ENCODE assay signal across 18 cellular contexts in the genomic region with DNA sequence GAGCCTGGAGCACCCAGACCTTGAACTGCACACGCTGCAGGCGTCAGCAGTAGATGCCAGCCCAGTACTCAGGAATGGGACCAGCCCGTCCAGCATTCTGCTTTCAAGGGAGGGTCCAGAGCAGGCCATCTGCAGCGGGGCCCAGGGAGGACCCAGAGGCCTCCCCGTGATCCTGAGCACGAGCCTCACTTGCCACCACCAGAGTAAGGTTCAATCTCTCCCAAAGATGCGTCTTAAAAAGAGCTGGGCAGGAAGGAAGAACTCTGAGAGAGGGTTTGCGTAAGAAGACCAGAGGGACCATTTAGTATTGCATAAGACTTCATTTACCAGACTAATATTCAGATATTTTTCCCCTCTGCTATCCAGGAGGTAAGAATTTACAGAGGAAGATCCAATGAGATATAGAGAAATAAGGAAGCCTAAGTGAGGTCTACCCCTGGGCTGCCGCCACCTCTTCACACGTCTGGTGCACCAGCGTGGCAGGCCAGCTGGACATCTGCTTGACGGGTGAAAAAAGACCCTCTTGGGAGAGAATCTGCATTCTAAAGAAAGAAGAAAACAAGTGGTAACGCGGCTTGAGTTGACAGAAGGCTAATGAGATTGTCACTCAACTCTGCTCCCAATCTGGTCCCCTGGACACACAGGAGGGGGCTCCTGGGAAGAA. TPM values are rescaled to one million over a fixed set of nuclear protein-coding genes. Genes with fewer than 3 reads are reported as not detected.
DNase-seq lines count a peak whose midpoint lies in the region; TF ChIP-seq lines count a peak whose summit lies in the region.
"Had no signal": no experiment of that assay in that cellular context is flagged by ENCODE, and none has a peak within 500 bp of the region (broad histone marks: within the 10 kb centered on the region; RNA-seq: fewer than 3 reads in every experiment).

No MANE protein-coding gene starts in this region.

- H2BK120ac ChIP-seq in mesendoderm (ENCODE audit: low read depth, low read length): no peak overlapping the region

- no peak overlapping the region for H3K9ac ChIP-seq in mesendoderm (ENCODE audit: low read length)

- H3K27ac Mint-ChIP-seq in endothelial cell (ENCODE audit: unreplicated experiment): peak overlapping the region; percentile 18
- H3K27ac Mint-ChIP-seq: activated CD8-positive, alpha-beta memory T cell treated with anti-CD3 and anti-CD28 coated beads, Interleukin-2, amount 10 ng/mL, durations not matched to agents 7 days and 5 days; activated naive CD4-positive, alpha-beta T cell treated with anti-CD3 and anti-CD28 coated beads, Interleukin-2, amount 50 U/mL, for 24 hours; endodermal cell had no signal

- no peak overlapping the region for H2BK15ac ChIP-seq in mesendoderm (replicated peaks; ENCODE audit: low read depth)

- H3K79me2 ChIP-seq in mesendoderm (ENCODE audit: control insufficient read depth, insufficient read depth, low read length): no peaks in the 10 kb centered on the region

- no peak overlapping the region for H2BK5ac ChIP-seq in mesendoderm (ENCODE audit: low read length)

- no peak overlapping the region for H3K4ac ChIP-seq in mesendoderm (ENCODE audit: low read depth, low read length)

- WGBS in mesendoderm (ENCODE audit: extremely low coverage, insufficient coverage, low lambda C conversion rate): no CpG with 5 or more reads among the region's 14 CpGs

- H3K36me3 Mint-ChIP-seq in endothelial cell (ENCODE audit: low read depth, unreplicated experiment): peaks cover 7% of the 10 kb centered on the region
- H3K36me3 Mint-ChIP-seq: activated CD8-positive, alpha-beta memory T cell treated with anti-CD3 and anti-CD28 coated beads, Interleukin-2, amount 10 ng/mL, durations not matched to agents 7 days and 5 days; activated naive CD4-positive, alpha-beta T cell treated with anti-CD3 and anti-CD28 coated beads, Interleukin-2, amount 50 U/mL, for 24 hours; naive thymus-derived CD8-positive, alpha-beta T cell had no signal

- peaks cover 9% of the 10 kb centered on the region for H3K27me3 Mint-ChIP-seq in endothelial cell (ENCODE audit: unreplicated experiment)
- H3K27me3 Mint-ChIP-seq: activated naive CD4-positive, alpha-beta T cell treated with anti-CD3 and anti-CD28 coated beads, Interleukin-2, amount 50 U/mL, for 24 hours; naive thymus-derived CD8-positive, alpha-beta T cell had no signal

- peak overlapping the region; percentile 47 for H3K4me3 Mint-ChIP-seq in endothelial cell (ENCODE audit: unreplicated experiment)
- H3K4me3 Mint-ChIP-seq: activated CD8-positive, alpha-beta memory T cell treated with anti-CD3 and anti-CD28 coated beads, Interleukin-2, amount 10 ng/mL, durations not matched to agents 7 days and 5 days; activated naive CD4-positive, alpha-beta T cell treated with anti-CD3 and anti-CD28 coated beads, Interleukin-2, amount 50 U/mL, for 24 hours; endodermal cell had no signal

- H3K27me3 ChIP-seq in mesendoderm (ENCODE audit: insufficient read depth, low read length, poor library complexity): no peaks in the 10 kb centered on the region
- no peaks in the 10 kb centered on the region for H3K27me3 ChIP-seq in SJCRH30
- H3K27me3 ChIP-seq: breast epithelium, MG63, uterus had no signal

- H3K4me3 ChIP-seq in mesendoderm (ENCODE audit: low read length): no peak overlapping the region
- no peak overlapping the region for H3K4me3 ChIP-seq in SJCRH30
- H3K4me3 ChIP-seq: breast epithelium, MG63, uterus had no signal

- no peak for TF ChIP-seq CTCF in endothelial cell (IDR thresholded peaks at IDR 0.05; ENCODE audit: unreplicated experiment)

- H3K9me3 ChIP-seq in SJCRH30 (replicated peaks): no peaks in the 10 kb centered on the region
- H3K9me3 ChIP-seq: breast epithelium, MG63, uterus had no signal

- no peak overlapping the region for H3K56ac ChIP-seq in mesendoderm (ENCODE audit: low read length)

- peak overlapping the region; percentile 11 for H3K23ac ChIP-seq in mesendoderm (ENCODE audit: low read length)

- no peaks in the 10 kb centered on the region for H3K79me1 ChIP-seq in mesendoderm (ENCODE audit: low read length)

- no peak overlapping the region for H3K18ac ChIP-seq in mesendoderm (ENCODE audit: low read length)

- H3K4me2 ChIP-seq in mesendoderm (ENCODE audit: low read length): no peak overlapping the region

- H3K4me1 ChIP-seq in mesendoderm (ENCODE audit: control insufficient read depth, low read depth, low read length) (peaks cover 4% of the 10 kb centered on the region), SJCRH30 (peaks cover 4% of the 10 kb centered on the region; the same call in 1 of the 2 replicates)
- H3K4me1 ChIP-seq: breast epithelium had no signal

- no peak overlapping the region for H4K8ac ChIP-seq in mesendoderm (ENCODE audit: low read depth, low read length)

- no peaks in the 10 kb centered on the region for H3K9me3 Mint-ChIP-seq in endothelial cell (ENCODE audit: unreplicated experiment)
- H3K9me3 Mint-ChIP-seq: activated naive CD4-positive, alpha-beta T cell treated with anti-CD3 and anti-CD28 coated beads, Interleukin-2, amount 50 U/mL, for 24 hours; endodermal cell had no signal

- H3K27ac ChIP-seq in mesendoderm (ENCODE audit: low read depth, low read length): no peak overlapping the region
- no peak overlapping the region for H3K27ac ChIP-seq in caudate nucleus (ENCODE audit: low read depth, low read length)
- H3K27ac ChIP-seq in SJCRH30: no peak overlapping the region
- H3K27ac ChIP-seq: uterus, VCaP had no signal

- no peak overlapping the region for H2AK5ac ChIP-seq in mesendoderm (ENCODE audit: low read length)

- no peak overlapping the region for H4K5ac ChIP-seq in mesendoderm (ENCODE audit: low read length)

- peaks cover 39% of the 10 kb centered on the region for H3K4me1 Mint-ChIP-seq in endothelial cell (ENCODE audit: unreplicated experiment)
- H3K4me1 Mint-ChIP-seq: activated CD8-positive, alpha-beta memory T cell treated with anti-CD3 and anti-CD28 coated beads, Interleukin-2, amount 10 ng/mL, durations not matched to agents 7 days and 5 days had no signal

- H3K36me3 ChIP-seq in mesendoderm (ENCODE audit: control insufficient read depth, insufficient read depth, low read length): no peaks in the 10 kb centered on the region
- H3K36me3 ChIP-seq in SJCRH30: no peaks in the 10 kb centered on the region
- H3K36me3 ChIP-seq: breast epithelium, MG63, uterus had no signal

- DNase-seq in SKM-1 treated with dmso at 0.1 percent for 144 hours (lab: John Stamatoyannopoulos, UW; ENCODE audit: unreplicated experiment) (peak; percentile 9), SKM-1 (lab: John Stamatoyannopoulos, UW; ENCODE audit: unreplicated experiment) (no peak), endothelial cell (ENCODE audit: low spot score) (no peak), mesendoderm (no peak), ureter (ENCODE audit: low spot score) (peak; percentile 20), caudate nucleus (lab: John Stamatoyannopoulos, UW) (no peak), SJCRH30 (no peak), SK-N-DZ (ENCODE audit: low spot score) (no peak)
- DNase-seq: activated CD8-positive, alpha-beta memory T cell treated with anti-CD3 and anti-CD28 coated beads, Interleukin-2, amount 10 ng/mL, durations not matched to agents 7 days and 5 days; endodermal cell; islet precursor cell; MG63; naive thymus-derived CD8-positive, alpha-beta T cell; stimulated activated CD4-positive, alpha-beta T cell treated with anti-CD3 and anti-CD28 coated beads, Interleukin-4, amount 100 ng/mL, for 1 hour had no signal

RNA-seq across cellular contexts. Expression of a gene that starts 5.6 kb away (rescaled TPM):
- total RNA-seq in endothelial cell (ENCODE audit: unreplicated experiment) (229 TPM), ureter (13.9 TPM)
- 2.1 TPM for polyA plus RNA-seq in mesendoderm (2013, experiment 1 of 2)
- 2.3 TPM for polyA plus RNA-seq in mesendoderm (2013, experiment 2 of 2)
- 0.89 and 1.4 TPM in 2 replicates for total RNA-seq in SJCRH30 (2014; rRNA removed; shearing (Covaris generic))
- polyA plus RNA-seq in SK-N-DZ (2014; cell fraction: cytosol; rRNA removed): 6.0 and 8.8 TPM in 2 replicates
- 7.5 and 7.9 TPM in 2 replicates for polyA plus RNA-seq in SK-N-DZ (2014; cell fraction: nucleus; rRNA removed)

Comparison
In these comparisons a context has a peak if more than half of its experiments do, and no peak if none do; other contexts are left out.
1. DNase-seq: peak in SKM-1 treated with dmso at 0.1 percent for 144 hours (single experiment) and ureter (single experiment); none in SKM-1 (single experiment), endothelial cell (single experiment), mesendoderm (single experiment), caudate nucleus (0 of 61), SJCRH30 (0 of 2) and SK-N-DZ (single experiment).
2. RNA of a gene that starts 5.6 kb away (total RNA-seq): 229 TPM in endothelial cell (single experiment); 13.9 TPM in ureter (single experiment) and 0.89 to 1.4 TPM in SJCRH30; every median in the first group is over 10 times any median in the second.